In genomic region chr2:155815851-155816250, GRCh38 we compare ENCODE assay signal across 8 cellular contexts.
DNase-seq lines count a peak whose midpoint lies in the region; ATAC-seq and TF ChIP-seq lines count a peak whose summit lies in the region.

No MANE protein-coding gene starts in this region.

- H3K27ac ChIP-seq in A673 (ENCODE audit: low read depth, low read length, poor library complexity, severe bottlenecking) (no peak overlapping the region), colonic mucosa (no peak overlapping the region)

- no peaks in the 10 kb centered on the region for H3K27me3 ChIP-seq in A673 (replicated peaks; ENCODE audit: insufficient read depth, low read depth, low read length, poor library complexity)
- no peaks in the 10 kb centered on the region for H3K27me3 ChIP-seq in colonic mucosa

- no TSS peak for BruUV-seq in A673 (replicated peaks; lab: Mats Ljungman, UMichigan)

- H3K9me3 ChIP-seq in A673 (ENCODE audit: low read depth, low read length, poor library complexity, severe bottlenecking) = no peaks in the 10 kb centered on the region
- H3K9me3 ChIP-seq in colonic mucosa = no peaks in the 10 kb centered on the region

- H3K4me3 ChIP-seq in A673 (ENCODE audit: low read depth, low read length, poor library complexity, severe bottlenecking) = no peak overlapping the region
- no peak overlapping the region for H3K4me3 ChIP-seq in colonic mucosa

- no peaks in the 10 kb centered on the region for H3K36me3 ChIP-seq in A673 (ENCODE audit: insufficient read depth, low read length, poor library complexity, severe bottlenecking)
- H3K36me3 ChIP-seq in colonic mucosa = no peaks in the 10 kb centered on the region

- POLR2A ChIA-PET in A673 (lab: Charles Lee; ENCODE audit: low non-redundant PET) = no interaction called here

- intact Hi-C loops in A673 (cut with micrococcal nuclease; ENCODE audit: unreplicated experiment) = loop anchor here (2.0 kb wide), 1 partner anchor 439 kb away; no protein-coding TSS in a partner anchor
- intact Hi-C loops in colonic mucosa (cut with DNase I) = no loop called here
- intact Hi-C loops in sciatic nerve (cut with DNase I) = no loop called here

- H3K4me1 ChIP-seq in A673 (ENCODE audit: insufficient read depth, low read length, poor library complexity, severe bottlenecking) (no peaks in the 10 kb centered on the region), colonic mucosa (no peaks in the 10 kb centered on the region)

- TF ChIP-seq CTCF in A673 (conservative IDR thresholded peaks at IDR 0.05; ENCODE audit: low read depth, low read length) (peak; percentile 44), colonic mucosa (IDR thresholded peaks at IDR 0.05) (no peak)

- peak; percentile 36 for DNase-seq in A673 (ENCODE audit: low spot score)
- DNase-seq in NCI-H2171 treated with DMSO at 0.1 percent for 48 hours (lab: John Stamatoyannopoulos, UW) = peak; percentile 72
- peak; percentile 22 for DNase-seq in colonic mucosa
- no peak for DNase-seq in sciatic nerve (ENCODE audit: low spot score)
- no peak for DNase-seq in stimulated activated CD8-positive, alpha-beta memory T cell treated with anti-CD3 and anti-CD28 coated beads, Interleukin-4, amount 100 ng/mL, for 48 hours
- DNase-seq in OCI-M2 (lab: John Stamatoyannopoulos, UW; ENCODE audit: unreplicated experiment) = no peak

- H3K9ac ChIP-seq in colonic mucosa (ENCODE audit: low read depth in 2 of 2, low read length in 2 of 2) = no peak overlapping the region

- ATAC-seq in GM18858 (IDR thresholded peaks at IDR 0.05; ENCODE audit: unreplicated experiment) (peak; percentile 92), HG02885 (IDR thresholded peaks at IDR 0.05; ENCODE audit: poor library complexity, unreplicated experiment) (peak; percentile 95), sciatic nerve (peak; percentile 24)

- CTCF ChIA-PET in A673 (lab: Charles Lee) = interaction anchor here (0.5 kb wide), 1 partner anchor 443 kb away, joined by 3 read pairs; no protein-coding TSS in a partner anchor

Comparison
In these comparisons a context has a peak if more than half of its experiments do, and no peak if none do; other contexts are left out.
1. DNase-seq: peak in A673 (single experiment), NCI-H2171 treated with DMSO at 0.1 percent for 48 hours (single experiment) and colonic mucosa (single experiment); none in sciatic nerve (single experiment), stimulated activated CD8-positive, alpha-beta memory T cell treated with anti-CD3 and anti-CD28 coated beads, Interleukin-4, amount 100 ng/mL, for 48 hours (single experiment) and OCI-M2 (single experiment).
2. ATAC-seq: peak in every context shown above with its lines; median percentile 95 in HG02885; 92 in GM18858; 24 in sciatic nerve.